8 cellular contexts compared by ENCODE assay signal in genomic region chrX:48802813-48803261, GRCh38. TPM values are rescaled to one million over a fixed set of nuclear protein-coding genes. Genes with fewer than 3 reads are reported as not detected.
DNase-seq lines count a peak whose midpoint lies in the region; ATAC-seq, FAIRE-seq and TF ChIP-seq lines count a peak whose summit lies in the region.

No MANE protein-coding gene starts in this region.

- H3K36me3 ChIP-seq in gastrocnemius medialis = no peaks in the 10 kb centered on the region

- peak overlapping the region; percentile 92 to 93 (median 93) for H3K4me3 Mint-ChIP-seq in T-cell

- H3K27me3 ChIP-seq in gastrocnemius medialis = no peaks in the 10 kb centered on the region

- DNase-seq in GM12865 (ENCODE audit: low read depth) (no peak), T-cell (no peak), fibroblast of the aortic adventitia (ENCODE audit: low read depth) (no peak), gastrocnemius medialis (no peak), posterior vena cava (ENCODE audit: low spot score) (no peak), GDM1 (lab: John Stamatoyannopoulos, UW) (no peak), frontal cortex (ENCODE audit: low spot score in 2 of 2) (no peak), AML-193 (lab: John Stamatoyannopoulos, UW) (no peak)

- H3K36me3 Mint-ChIP-seq in T-cell = peaks cover 17% of the 10 kb centered on the region

- no peak for FAIRE-seq in frontal cortex (lab: Jason Lieb, UNC)

- ATAC-seq in T-cell (replicated peaks in 1 of 4) = no peak
- no peak for ATAC-seq in gastrocnemius medialis

- H3K27ac ChIP-seq in gastrocnemius medialis = peak overlapping the region; percentile 90 to 99 (median 96)

- H3K27ac Mint-ChIP-seq in T-cell = peak overlapping the region; percentile 23 to 97

- peaks cover 5 to 6% of the 10 kb centered on the region in 2 donors for H3K4me1 ChIP-seq in gastrocnemius medialis

- peak overlapping the region; percentile 83 for H3K4me3 ChIP-seq in GM12865 (ENCODE audit: low read depth, low read length)
- peak overlapping the region; percentile 76 for H3K4me3 ChIP-seq in fibroblast of the aortic adventitia (ENCODE audit: low read depth, low read length)
- peak overlapping the region; percentile 61 to 72 (median 68) for H3K4me3 ChIP-seq in gastrocnemius medialis

- intact Hi-C loops in gastrocnemius medialis (cut with DNase I; ENCODE audit: low total_unique reads) (loop anchor here (1.0 to 10.0 kb wide), 11 partner anchors 66 to 778 kb away; partner anchors contain the start of genes GPKOW, OTUD5, PRICKLE3 and TBC1D25), posterior vena cava (cut with DNase I) (no loop called here)

- H3K27me3 Mint-ChIP-seq in T-cell = peaks cover 0 to 9% of the 10 kb centered on the region in 2 donors

- CTCF ChIA-PET in T-cell (lab: Charles Lee) = no interaction called here

- no peaks in the 10 kb centered on the region for H3K9me3 ChIP-seq in gastrocnemius medialis

- POLR2A ChIA-PET in T-cell (lab: Charles Lee) = no interaction called here

- H3K9me3 Mint-ChIP-seq in T-cell = no peaks in the 10 kb centered on the region

- H3K4me1 Mint-ChIP-seq in T-cell = peaks cover 6 to 23% (median 15%) of the 10 kb centered on the region in 3 donors

- TF ChIP-seq POLR2A in gastrocnemius medialis (IDR thresholded peaks at IDR 0.05) = no peak

- no peak for TF ChIP-seq CTCF in GM12865 (IDR thresholded peaks at IDR 0.05; ENCODE audit: insufficient read depth, low read depth, low read length, missing control alignments)
- no peak for TF ChIP-seq CTCF in fibroblast of the aortic adventitia (IDR thresholded peaks at IDR 0.05; ENCODE audit: insufficient read depth, low read length)
- TF ChIP-seq CTCF in gastrocnemius medialis (IDR thresholded peaks at IDR 0.05 in 4 of 5, conservative IDR thresholded peaks at IDR 0.05 in 1 of 5) = no peak

- in situ Hi-C loops in gastrocnemius medialis (cut with MboI; ENCODE audit: low sequenced_read_pairs in 4 of 4) = loop anchor here in 2 of 4 donors (10.0 to 25.0 kb wide), 3 partner anchors 58 to 141 kb away; partner anchors contain the start of genes PQBP1 (in 1 of the 2) and TIMM17B (in 1 of the 2)

RNA-seq across cellular contexts. Expression of gene HDAC6, which starts 1.0 kb away (rescaled TPM):
- total RNA-seq in T-cell = 100 to 1,000 TPM; 106 to 121 (median 113) TPM
- 17.3 and 33.7 TPM in 2 replicates for total RNA-seq in fibroblast of the aortic adventitia (ENCODE audit: low replicate concordance)
- 10 to 100 TPM; 38.2 to 92.2 (median 61.3) TPM for total RNA-seq in gastrocnemius medialis
- total RNA-seq in posterior vena cava = 10 to 100 TPM; 45.4 to 54.3 TPM
- total RNA-seq in frontal cortex = 77.9 TPM

RNA-seq across cellular contexts. Expression of gene GATA1, which starts 16.4 kb away (rescaled TPM):
- total RNA-seq in T-cell (under 1 TPM; 0.23 to 0.64 (median 0.43) TPM), fibroblast of the aortic adventitia (ENCODE audit: low replicate concordance) (not detected in 2 replicates), gastrocnemius medialis (not detected), posterior vena cava (under 1 TPM in 1 of 2 donors, not detected in 1; 0.42 TPM), frontal cortex (under 0.01 TPM)

RNA-seq across cellular contexts. Expression of gene ERAS, which starts 23.5 kb away (rescaled TPM):
- not detected for total RNA-seq in T-cell
- total RNA-seq in fibroblast of the aortic adventitia (ENCODE audit: low replicate concordance) = not detected in 2 replicates
- not detected for total RNA-seq in gastrocnemius medialis
- total RNA-seq in posterior vena cava = not detected
- not detected for total RNA-seq in frontal cortex

RNA-seq across cellular contexts. Expression of gene PCSK1N, which starts 32.6 kb away (rescaled TPM):
- 10 to 100 TPM in 2 of 5 donors, 1 to 10 TPM in 3; 5.0 to 11.4 (median 9.1) TPM for total RNA-seq in T-cell
- not detected in 2 replicates for total RNA-seq in fibroblast of the aortic adventitia (ENCODE audit: low replicate concordance)
- not detected for total RNA-seq in gastrocnemius medialis
- total RNA-seq in posterior vena cava = 1 to 10 TPM in 1 of 2 donors, under 1 TPM in 1; 0.52 to 2.4 TPM
- 53.8 TPM for total RNA-seq in frontal cortex

RNA-seq across cellular contexts. Expression of gene GLOD5, which starts 41.3 kb away (rescaled TPM):
- total RNA-seq in T-cell = not detected
- not detected in 2 replicates for total RNA-seq in fibroblast of the aortic adventitia (ENCODE audit: low replicate concordance)
- total RNA-seq in gastrocnemius medialis = not detected
- not detected for total RNA-seq in posterior vena cava
- total RNA-seq in frontal cortex = not detected
